ENCODE assay signal across 8 cellular contexts in genomic region chr9:15142903-15143534, GRCh38.
A peak's percentile ranks its signal among the peaks of the same experiment; 100 is the strongest.
DNase-seq lines count a peak whose midpoint lies in the region; ATAC-seq and TF ChIP-seq lines count a peak whose summit lies in the region.

No MANE protein-coding gene starts in this region.

- CTCF ChIA-PET in CD4-positive, alpha-beta memory T cell (lab: Charles Lee; ENCODE audit: partially characterized antibody), result interaction anchor here (0.8 to 2.0 kb wide), 4 partner anchors 8 to 40 kb away, joined by 3 to 7 read pairs (median 4); no protein-coding TSS in a partner anchor
- CTCF ChIA-PET in WTC11 (lab: Charles Lee), result interaction anchor here (1.0 kb wide), 1 partner anchor 39 kb away, joined by 3 read pairs; no protein-coding TSS in a partner anchor

- H3K27ac Mint-ChIP-seq in CD4-positive, alpha-beta memory T cell, result no peak overlapping the region
- H3K27ac Mint-ChIP-seq in WTC11 (no peak overlapping the region), glutamatergic neuron (ENCODE audit: unreplicated experiment) (no peak overlapping the region)

- intact Hi-C loops in CD4-positive, alpha-beta memory T cell (cut with micrococcal nuclease), result loop anchor here (2.0 kb wide), 2 partner anchors 38 to 526 kb away; no protein-coding TSS in a partner anchor

- H3K4me3 ChIP-seq in CD4-positive, alpha-beta memory T cell (ENCODE audit: low read length in 2 of 2), result no peak overlapping the region

- no peaks in the 10 kb centered on the region for H3K27me3 ChIP-seq in CD4-positive, alpha-beta memory T cell (ENCODE audit: insufficient read depth, low read length)

- H3K36me3 Mint-ChIP-seq in CD4-positive, alpha-beta memory T cell, result no peaks in the 10 kb centered on the region
- H3K36me3 Mint-ChIP-seq in WTC11 (peaks cover 7% of the 10 kb centered on the region; the same call in 1 of the 2 replicates), glutamatergic neuron (ENCODE audit: unreplicated experiment) (no peaks in the 10 kb centered on the region)

- H3K9me3 ChIP-seq in CD4-positive, alpha-beta memory T cell (ENCODE audit: control insufficient read depth in 1 of 2, low read length in 2 of 2), result no peaks in the 10 kb centered on the region

- ATAC-seq in GM18520 (IDR thresholded peaks at IDR 0.05; ENCODE audit: unreplicated experiment), result peak; percentile 91
- ATAC-seq in HG02938 (IDR thresholded peaks at IDR 0.05; ENCODE audit: unreplicated experiment), result peak; percentile 96
- ATAC-seq in WTC11, result peak; percentile 78

- no peaks in the 10 kb centered on the region for H3K9me3 Mint-ChIP-seq in CD4-positive, alpha-beta memory T cell
- H3K9me3 Mint-ChIP-seq in WTC11, result peaks cover 5% of the 10 kb centered on the region; the same call in 1 of the 2 replicates
- H3K9me3 Mint-ChIP-seq in glutamatergic neuron (ENCODE audit: unreplicated experiment), result peaks cover 3% of the 10 kb centered on the region

- H3K4me1 ChIP-seq in CD4-positive, alpha-beta memory T cell (ENCODE audit: insufficient read depth, low read length), result no peaks in the 10 kb centered on the region

- POLR2A ChIA-PET in CD4-positive, alpha-beta memory T cell (lab: Charles Lee; ENCODE audit: partially characterized antibody), result no interaction called here
- POLR2A ChIA-PET in WTC11 (lab: Charles Lee), result no interaction called here

- H3K36me3 ChIP-seq in CD4-positive, alpha-beta memory T cell (ENCODE audit: insufficient read depth, low read length), result no peaks in the 10 kb centered on the region

- TF ChIP-seq CTCF in WTC11 (IDR thresholded peaks at IDR 0.05) (peak; percentile 67), glutamatergic neuron (IDR thresholded peaks at IDR 0.05; ENCODE audit: partially characterized antibody, unreplicated experiment) (peak; percentile 58)

- no peak overlapping the region for H3K27ac ChIP-seq in CD4-positive, alpha-beta memory T cell (ENCODE audit: low read depth, low read length)

- peaks cover 0 to 1% of the 10 kb centered on the region in 2 donors for H3K27me3 Mint-ChIP-seq in CD4-positive, alpha-beta memory T cell
- H3K27me3 Mint-ChIP-seq in WTC11 (ENCODE audit: low read depth) (no peaks in the 10 kb centered on the region), glutamatergic neuron (ENCODE audit: unreplicated experiment) (peaks cover 2% of the 10 kb centered on the region)

- DNase-seq in CD4-positive, alpha-beta memory T cell, result peak in 4 of 5 donors; percentile 15 to 35 (median 26)
- peak; percentile 7 for DNase-seq in NCI-H187 treated with DMSO at 0.1 percent for 48 hours (lab: John Stamatoyannopoulos, UW)
- no peak for DNase-seq in WTC11 (ENCODE audit: low spot score)
- no peak for DNase-seq in glutamatergic neuron
- DNase-seq in renal cortical epithelial cell (ENCODE audit: low read depth), result peak; percentile 63
- DNase-seq in NK-92 (lab: John Stamatoyannopoulos, UW; ENCODE audit: unreplicated experiment), result no peak

- peaks cover 0 to 8% (median 3%) of the 10 kb centered on the region in 4 donors for H3K4me1 Mint-ChIP-seq in CD4-positive, alpha-beta memory T cell
- H3K4me1 Mint-ChIP-seq in WTC11, result peaks cover 61% of the 10 kb centered on the region
- peaks cover 34% of the 10 kb centered on the region for H3K4me1 Mint-ChIP-seq in glutamatergic neuron (ENCODE audit: low read depth, unreplicated experiment)

- no peak overlapping the region for H3K4me3 Mint-ChIP-seq in CD4-positive, alpha-beta memory T cell
- H3K4me3 Mint-ChIP-seq in WTC11, result no peak overlapping the region
- H3K4me3 Mint-ChIP-seq in glutamatergic neuron (ENCODE audit: unreplicated experiment), result no peak overlapping the region

TF ChIP-seq in WTC11, 78 proteins besides CTCF, POLR2A, EP300 and RAD21:
- 0 out of 2 replicates have a peak, but pooled peaks have one; percentile 21 for TF ChIP-seq MAX (CRISPR knock-in tag; IDR thresholded peaks at IDR 0.05)
- peak; percentile 38; the same call in 1 of the 2 replicates for TF ChIP-seq TEAD1 (CRISPR knock-in tag; IDR thresholded peaks at IDR 0.05)
- no peak for TF ChIP-seq ZNF423 (CRISPR knock-in tag; IDR thresholded peaks at IDR 0.05)
- TF ChIP-seq ZSCAN18 (CRISPR knock-in tag; IDR thresholded peaks at IDR 0.05), result no peak
- TF ChIP-seq HMGXB4 (CRISPR knock-in tag; IDR thresholded peaks at IDR 0.05), result 0 out of 2 replicates have a peak, but pooled peaks have one; percentile 30
- TF ChIP-seq SMAD4 (CRISPR knock-in tag; IDR thresholded peaks at IDR 0.05), result no peak
TF ChIP-seq in WTC11: peak in this region for 3.

Comparison
In these comparisons a context has a peak if more than half of its experiments do, and no peak if none do; other contexts are left out.
1. DNase-seq: peak in CD4-positive, alpha-beta memory T cell (4 of 5), NCI-H187 treated with DMSO at 0.1 percent for 48 hours (single experiment) and renal cortical epithelial cell (single experiment); none in WTC11 (single experiment), glutamatergic neuron (single experiment) and NK-92 (single experiment).
2. Peak in every context shown above with its lines, with median percentiles within 50 percentile points of each other: ATAC-seq.